Comparison of ENCODE assay signal across 8 cellular contexts in genomic region chr17:59852847-59853167, GRCh38. TPM values are rescaled to one million over a fixed set of nuclear protein-coding genes. Genes with fewer than 3 reads are reported as not detected.
DNase-seq lines count a peak whose midpoint lies in the region; ATAC-seq and TF ChIP-seq lines count a peak whose summit lies in the region.
"Not testable (repeated sequence)": the region's sequence is repeated elsewhere in the genome, so short reads cannot be mapped to it uniquely, and the experiment has no call there.

No MANE protein-coding gene starts in this region.

- POLR2A ChIA-PET in HCT116 (lab: Charles Lee) (interaction anchor here (0.8 to 1.6 kb wide), 6 partner anchors 11 to 145 kb away, joined by 3 to 8 read pairs (median 6); partner anchors contain the start of genes PTRH2 and VMP1), T-cell (lab: Charles Lee) (interaction anchor here (0.5 to 1.5 kb wide), 3 partner anchors 14 to 105 kb away, joined by 3 to 7 read pairs (median 3); no protein-coding TSS in a partner anchor)

- H4K20me1 ChIP-seq in HCT116 (ENCODE audit: insufficient read depth); mammary epithelial cell (ENCODE audit: insufficient read depth, low read length); hepatocyte (ENCODE audit: insufficient read depth, poor library complexity, severe bottlenecking): not testable (repeated sequence)

- H2AFZ ChIP-seq in HCT116 (ENCODE audit: low read depth, low read length, poor library complexity, severe bottlenecking) (peak overlapping the region; percentile 9), mammary epithelial cell (ENCODE audit: low read depth, low read length) (peak overlapping the region; percentile 72)
- not testable (repeated sequence) for H2AFZ ChIP-seq in hepatocyte

- TF ChIP-seq RAD21 in HCT116 (IDR thresholded peaks at IDR 0.05; ENCODE audit: low read depth) = not testable (repeated sequence)

- H3K4me1 ChIP-seq in HCT116 (ENCODE audit: control insufficient read depth in 1 of 2, insufficient read depth in 2 of 2, low read length in 2 of 2) (peaks cover 61 to 87% of the 10 kb centered on the region in 2 experiments), mammary epithelial cell (ENCODE audit: insufficient read depth, low read length) (peaks cover 27% of the 10 kb centered on the region), hepatocyte (ENCODE audit: insufficient read depth) (peaks cover 33% of the 10 kb centered on the region), spleen (peaks cover 8 to 84% (median 29%) of the 10 kb centered on the region in 6 donors)

- H3K27ac Mint-ChIP-seq in T-cell (peak overlapping the region; percentile 65 to 69), nephron (peak overlapping the region; percentile 90 to 97 (median 94))
- peak overlapping the region; percentile 79 for H3K27ac Mint-ChIP-seq in activated T-helper 17 cell treated with anti-CD3 and anti-CD28 coated beads, Interleukin-2, amount 50 U/mL, for 72 hours

- not testable (repeated sequence) for H3K27me3 Mint-ChIP-seq in T-cell; activated T-helper 17 cell treated with anti-CD3 and anti-CD28 coated beads, Interleukin-2, amount 50 U/mL, for 72 hours; nephron (ENCODE audit: low read depth)

- not testable (repeated sequence) for H3K27me3 ChIP-seq in HCT116 (ENCODE audit: insufficient read depth, low read length); mammary epithelial cell (ENCODE audit: insufficient read depth, low read length); hepatocyte; spleen (replicated peaks in 1 of 7)

- TF ChIP-seq POLR2A in HCT116 (IDR thresholded peaks at IDR 0.05; ENCODE audit: borderline replicate concordance, extremely low read depth, insufficient read depth, insufficient read length); spleen (IDR thresholded peaks at IDR 0.05): not testable (repeated sequence)

- peaks cover 33 to 41% (median 40%) of the 10 kb centered on the region in 3 donors for H3K4me1 Mint-ChIP-seq in T-cell
- peaks cover 29% of the 10 kb centered on the region for H3K4me1 Mint-ChIP-seq in activated T-helper 17 cell treated with anti-CD3 and anti-CD28 coated beads, Interleukin-2, amount 50 U/mL, for 72 hours
- H3K4me1 Mint-ChIP-seq in nephron = peaks cover 44% of the 10 kb centered on the region

- H3K9ac ChIP-seq in HCT116 (ENCODE audit: low read length); mammary epithelial cell (ENCODE audit: insufficient read depth, low read length): not testable (repeated sequence)

- H3K9me2 ChIP-seq in HCT116 (ENCODE audit: insufficient read depth); hepatocyte (replicated peaks; ENCODE audit: insufficient read depth): not testable (repeated sequence)

- peak overlapping the region; percentile 31 for H3K4me2 ChIP-seq in HCT116 (ENCODE audit: low read length)
- H3K4me2 ChIP-seq in mammary epithelial cell (ENCODE audit: insufficient read depth, low read depth, low read length); hepatocyte: not testable (repeated sequence)

- peak; percentile 15 for ATAC-seq in HCT116
- ATAC-seq in T-cell (replicated peaks in 1 of 4); activated T-helper 17 cell treated with anti-CD3 and anti-CD28 coated beads, Interleukin-2, amount 50 U/mL, for 72 hours (replicated peaks): not testable (repeated sequence)

- RAD21 ChIA-PET in HCT116 (lab: Charles Lee; ENCODE audit: low non-redundant PET in 1 of 2, low total read pairs in 2 of 2, uncharacterized antibody in 2 of 2, unreplicated experiment in 2 of 2) = not testable (repeated sequence)

- peak overlapping the region in 1 of 3 donors; percentile 24 for H3K4me3 Mint-ChIP-seq in T-cell
- peak overlapping the region; percentile 51 for H3K4me3 Mint-ChIP-seq in activated T-helper 17 cell treated with anti-CD3 and anti-CD28 coated beads, Interleukin-2, amount 50 U/mL, for 72 hours
- not testable (repeated sequence) for H3K4me3 Mint-ChIP-seq in nephron

- H3K79me2 ChIP-seq in HCT116 (ENCODE audit: insufficient read depth, low read length); mammary epithelial cell (ENCODE audit: insufficient read depth, low read length); hepatocyte: not testable (repeated sequence)

- peak overlapping the region; percentile 64 for H3K27ac ChIP-seq in 22Rv1
- H3K27ac ChIP-seq in HCT116 (ENCODE audit: low read depth, low read length) = peak overlapping the region; percentile 53
- peak overlapping the region; percentile 64 for H3K27ac ChIP-seq in mammary epithelial cell (ENCODE audit: insufficient read depth, low read depth, low read length)
- peak overlapping the region; percentile 31 for H3K27ac ChIP-seq in hepatocyte
- H3K27ac ChIP-seq in spleen = peak overlapping the region in 7 of 8 donors; percentile 61 to 92 (median 70)

- not testable (repeated sequence) for H3K9me3 Mint-ChIP-seq in T-cell; activated T-helper 17 cell treated with anti-CD3 and anti-CD28 coated beads, Interleukin-2, amount 50 U/mL, for 72 hours; nephron

- TF ChIP-seq CTCF in 22Rv1 (IDR thresholded peaks at IDR 0.05); HCT116 (IDR thresholded peaks at IDR 0.05 in 2 of 3, conservative IDR thresholded peaks at IDR 0.05 in 1 of 3; ENCODE audit: borderline replicate concordance in 1 of 3, insufficient read depth in 1 of 3, low read depth in 2 of 3, low read length in 2 of 3); mammary epithelial cell (conservative IDR thresholded peaks at IDR 0.05 in 1 of 2, IDR thresholded peaks at IDR 0.05 in 1 of 2; ENCODE audit: extremely low read depth in 1 of 2, insufficient read depth in 1 of 2, low read depth in 1 of 2, low read length in 2 of 2); hepatocyte (IDR thresholded peaks at IDR 0.05; ENCODE audit: poor library complexity); nephron (IDR thresholded peaks at IDR 0.05; ENCODE audit: unreplicated experiment in 3 of 3); spleen (IDR thresholded peaks at IDR 0.05 in 8 of 11, conservative IDR thresholded peaks at IDR 0.05 in 3 of 11): not testable (repeated sequence)

- dilution Hi-C loops in mammary epithelial cell (cut with HindIII; ENCODE audit: low sequenced_read_pairs) = not testable (repeated sequence)

- BruUV-seq in HCT116 (replicated peaks; lab: Mats Ljungman, UMichigan) = TSS peak; percentile 46
- BruUV-seq in mammary epithelial cell (replicated peaks; lab: Mats Ljungman, UMichigan) = not testable (repeated sequence)

- DNase-seq in HCT116 (ENCODE audit: low read depth, low spot score); T-cell; mammary epithelial cell; hepatocyte (ENCODE audit: low spot score); spleen: not testable (repeated sequence)

- in situ Hi-C loops in mammary epithelial cell (cut with MboI; ENCODE audit: low sequenced_read_pairs in 2 of 2) = not testable (repeated sequence)

- 98% methylated on average over 7 of the region's 7 CpGs for WGBS in mammary epithelial cell (ENCODE audit: low coverage, missing lambda C conversion rate)
- WGBS in hepatocyte (ENCODE audit: low lambda C conversion rate, missing lambda C conversion rate) = 97% methylated on average over 7 of the region's 7 CpGs
- WGBS in spleen, 5 donors = 96 to 99% (median 97%) methylated on average over 7 of the region's 7 CpGs

- intact Hi-C loops in HCT116 (cut with micrococcal nuclease) = not testable (repeated sequence)
- intact Hi-C loops in mammary epithelial cell (cut with micrococcal nuclease) = loop anchor here (1.0 kb wide), 2 partner anchors 8 to 100 kb away; no protein-coding TSS in a partner anchor
- intact Hi-C loops in spleen (cut with DNase I; ENCODE audit: low total_unique reads) = loop anchor here (5.0 kb wide), 1 partner anchor 101 kb away; no protein-coding TSS in a partner anchor

- not testable (repeated sequence) for H3K4me3 ChIP-seq in HCT116 (replicated peaks in 1 of 2; ENCODE audit: low read depth in 1 of 2, low read length in 2 of 2); mammary epithelial cell (replicated peaks in 1 of 3; ENCODE audit: insufficient read depth in 1 of 3, low read depth in 2 of 3, low read length in 3 of 3); hepatocyte; spleen

- not testable (repeated sequence) for H3K36me3 Mint-ChIP-seq in T-cell; activated T-helper 17 cell treated with anti-CD3 and anti-CD28 coated beads, Interleukin-2, amount 50 U/mL, for 72 hours (ENCODE audit: low read depth); nephron (ENCODE audit: low read depth)

- CTCF ChIA-PET in HCT116 (lab: Charles Lee) = interaction anchor here (0.9 to 1.7 kb wide), 3 partner anchors 98 to 105 kb away, joined by 3 to 4 read pairs (median 4); no protein-coding TSS in a partner anchor
- CTCF ChIA-PET in T-cell (lab: Charles Lee) = interaction anchor here (0.6 to 2.6 kb wide), 5 partner anchors 30 to 105 kb away, joined by 3 to 10 read pairs (median 4); no protein-coding TSS in a partner anchor
- CTCF ChIA-PET in mammary epithelial cell (lab: Charles Lee; ENCODE audit: low non-redundant PET) = not testable (repeated sequence)

- H3K9me3 ChIP-seq in HCT116 (ENCODE audit: control insufficient read depth in 1 of 2, insufficient read depth in 1 of 2, low read depth in 1 of 2, low read length in 2 of 2); mammary epithelial cell (replicated peaks; ENCODE audit: insufficient read depth, low read length); hepatocyte (ENCODE audit: low read depth); spleen: not testable (repeated sequence)

- H3K36me3 ChIP-seq in HCT116 (ENCODE audit: control insufficient read depth in 1 of 2, insufficient read depth in 2 of 2, low read length in 2 of 2); mammary epithelial cell (ENCODE audit: insufficient read depth, low read length); hepatocyte (replicated peaks; ENCODE audit: insufficient read depth, low read depth); spleen: not testable (repeated sequence)

RNA-seq across cellular contexts. Expression of gene TUBD1, which starts 39.9 kb away (rescaled TPM):
- total RNA-seq in HCT116 (2021; ENCODE audit: unreplicated experiment) (13.0 TPM), T-cell (10 to 100 TPM; 16.6 to 27.9 (median 25.1) TPM), mammary epithelial cell (1 to 10 TPM; 4.1 to 5.8 TPM), hepatocyte (8.6 and 11.8 TPM in 2 replicates), spleen (10 to 100 TPM in 6 of 7 donors, 1 to 10 TPM in 1; 9.9 to 25.4 (median 11.3) TPM)
- 7.9 and 11.9 TPM in 2 replicates for polyA plus RNA-seq in HCT116 (2012)
- total RNA-seq in activated T-helper 17 cell treated with anti-CD3 and anti-CD28 coated beads, Interleukin-2, amount 50 U/mL, for 72 hours = 10 to 100 TPM; 12.8 to 18.1 TPM
- polyA plus RNA-seq in mammary epithelial cell (4.1 TPM), hepatocyte (8.7 and 12.0 TPM in 2 replicates), spleen (1 to 10 TPM; 6.0 to 8.8 (median 7.7) TPM)
- not detected for polyA minus RNA-seq in mammary epithelial cell

RNA-seq across cellular contexts. Expression of gene RPS6KB1, which starts 40.1 kb away (rescaled TPM):
- total RNA-seq in HCT116 (2021; ENCODE audit: unreplicated experiment) = 75.7 TPM
- 19.3 and 30.2 TPM in 2 replicates for polyA plus RNA-seq in HCT116 (2012)
- total RNA-seq in T-cell = 10 to 100 TPM; 57.7 to 90.4 (median 61.7) TPM
- total RNA-seq in activated T-helper 17 cell treated with anti-CD3 and anti-CD28 coated beads, Interleukin-2, amount 50 U/mL, for 72 hours = 10 to 100 TPM; 55.2 to 79.8 TPM
- total RNA-seq in mammary epithelial cell = 10 to 100 TPM; 16.8 to 28.5 TPM
- polyA plus RNA-seq in mammary epithelial cell = 8.2 TPM
- polyA minus RNA-seq in mammary epithelial cell = 12.8 TPM
- total RNA-seq in hepatocyte = 17.2 and 22.4 TPM in 2 replicates
- polyA plus RNA-seq in hepatocyte = 21.9 and 27.9 TPM in 2 replicates
- total RNA-seq in spleen = 10 to 100 TPM; 38.9 to 51.5 (median 49.5) TPM
- polyA plus RNA-seq in spleen = 10 to 100 TPM in 1 of 3 donors, 1 to 10 TPM in 2; 8.2 to 13.2 (median 9.8) TPM
